ENCODE assay signal across 1 cellular context in genomic region chr5:56685503-56686217, GRCh38.
TF ChIP-seq lines count a peak whose summit lies in the region.

No MANE protein-coding gene starts in this region.

TF ChIP-seq in IMR-90, 13 proteins besides CTCF, POLR2A, EP300 and RAD21 (continued from another document):
- no peak for TF ChIP-seq ELK1 (IDR thresholded peaks at IDR 0.05; ENCODE audit: borderline replicate concordance, low read depth, low read length)
